15 cellular contexts compared by ENCODE assay signal in genomic region chr19:30253581-30253996, GRCh38.
DNase-seq lines count a peak whose midpoint lies in the region; ATAC-seq and TF ChIP-seq lines count a peak whose summit lies in the region.
"Had no signal": no experiment of that assay in that cellular context is flagged by ENCODE, and none has a peak within 500 bp of the region (broad histone marks: within the 10 kb centered on the region; RNA-seq: fewer than 3 reads in every experiment).

No MANE protein-coding gene starts in this region.

- peak; percentile 3 for DNase-seq in RWPE1 (ENCODE audit: low spot score)
- peak; percentile 18 for DNase-seq in hepatocyte (ENCODE audit: low spot score)
- no peak for DNase-seq in activated CD8-positive, alpha-beta memory T cell treated with anti-CD3 and anti-CD28 coated beads for 24 hours
- DNase-seq in NCI-H187 treated with DMSO at 0.1 percent for 48 hours (lab: John Stamatoyannopoulos, UW) = no peak
- DNase-seq: CD8-positive, alpha-beta memory T cell; GDM1; left ventricle myocardium inferior; NCI-H1436 treated with DMSO at 0.1 percent for 48 hours; right cardiac atrium; stimulated activated CD4-positive, alpha-beta T cell treated with anti-CD3 and anti-CD28 coated beads, Interleukin-2, amount 100 ng/mL, for 48 hours; trophoblast cell had no signal

- H3K4me2 ChIP-seq in hepatocyte = peak overlapping the region; percentile 3

- H3K36me3 ChIP-seq in HEK293 (ENCODE audit: control insufficient read depth in 2 of 2, insufficient read depth in 1 of 2, low read length in 2 of 2) (no peaks in the 10 kb centered on the region), hepatocyte (replicated peaks; ENCODE audit: insufficient read depth, low read depth) (no peaks in the 10 kb centered on the region), urinary bladder (ENCODE audit: insufficient read depth) (no peaks in the 10 kb centered on the region)
- H3K36me3 ChIP-seq: left ventricle myocardium inferior had no signal

- H3K4me1 ChIP-seq in HEK293 (ENCODE audit: control insufficient read depth, insufficient read depth, low read length) = peaks cover 25% of the 10 kb centered on the region
- H3K4me1 ChIP-seq in hepatocyte (ENCODE audit: insufficient read depth) = peaks cover 5% of the 10 kb centered on the region
- no peaks in the 10 kb centered on the region for H3K4me1 ChIP-seq in urinary bladder (ENCODE audit: insufficient read depth)

- POLR2A ChIA-PET in HEK293 (lab: Yijun Ruan, JAX) (interaction anchor here (0.8 kb wide), 1 partner anchor 121 kb away, joined by 3 read pairs; no protein-coding TSS in a partner anchor), RWPE1 (lab: Yijun Ruan, JAX; ENCODE audit: low non-redundant PET) (no interaction called here)

- no peak overlapping the region for H2AFZ ChIP-seq in hepatocyte

- H3K27ac ChIP-seq in HEK293 (ENCODE audit: extremely low read depth, low read depth, low read length) (no peak overlapping the region), RWPE1 (no peak overlapping the region), hepatocyte (no peak overlapping the region), urinary bladder (ENCODE audit: low read depth) (peak overlapping the region; percentile 32)
- H3K27ac ChIP-seq: epithelial cell of prostate, left ventricle myocardium inferior had no signal

- H3K4me3 ChIP-seq in HEK293 (ENCODE audit: low read depth, low read length) (no peak overlapping the region), hepatocyte (no peak overlapping the region), urinary bladder (ENCODE audit: low read depth, low read length) (peak overlapping the region; percentile 3)
- H3K4me3 ChIP-seq: left ventricle myocardium inferior had no signal

- WGBS in hepatocyte (ENCODE audit: low lambda C conversion rate, missing lambda C conversion rate) = 52% methylated on average over 15 of the region's 15 CpGs
- 48% methylated on average over 15 of the region's 15 CpGs for WGBS in urinary bladder

- ATAC-seq in GM19397 (IDR thresholded peaks at IDR 0.05; ENCODE audit: unreplicated experiment) = no peak
- ATAC-seq: right cardiac atrium had no signal

- no peaks in the 10 kb centered on the region for H3K9me3 ChIP-seq in HEK293 (ENCODE audit: control insufficient read depth, insufficient read depth, low read depth, low read length)
- H3K9me3 ChIP-seq in hepatocyte (ENCODE audit: low read depth) = no peaks in the 10 kb centered on the region
- H3K9me3 ChIP-seq: left ventricle myocardium inferior had no signal

- H3K27me3 ChIP-seq in hepatocyte = peaks cover 44% of the 10 kb centered on the region

- H3K9me2 ChIP-seq in hepatocyte (replicated peaks; ENCODE audit: insufficient read depth) = no peaks in the 10 kb centered on the region

- CTCF ChIA-PET in HEK293 (lab: Yijun Ruan, JAX) (interaction anchor here (0.7 to 1.2 kb wide), 2 partner anchors 17 to 655 kb away, joined by 3 read pairs; no protein-coding TSS in a partner anchor), RWPE1 (lab: Yijun Ruan, JAX) (no interaction called here)

- no peaks in the 10 kb centered on the region for H4K20me1 ChIP-seq in hepatocyte (ENCODE audit: insufficient read depth, poor library complexity, severe bottlenecking)

- TF ChIP-seq CTCF in HEK293 (tag by site-specific recombination; IDR thresholded peaks at IDR 0.05) (no peak), RWPE1 (conservative IDR thresholded peaks at IDR 0.05; ENCODE audit: low read depth) (no peak), hepatocyte (IDR thresholded peaks at IDR 0.05; ENCODE audit: poor library complexity) (no peak)

- peaks cover 5% of the 10 kb centered on the region for H3K79me2 ChIP-seq in hepatocyte

TF ChIP-seq in HEK293, 187 proteins besides CTCF, POLR2A, EP300 and RAD21 (continues in another document):
- peak; percentile 87 for TF ChIP-seq ZFHX2 (tag by site-specific recombination; conservative IDR thresholded peaks at IDR 0.05)
- peak; percentile 70 for TF ChIP-seq KLF8 (tag by site-specific recombination; IDR thresholded peaks at IDR 0.05)
- TF ChIP-seq ZNF16 (tag by site-specific recombination; IDR thresholded peaks at IDR 0.05; ENCODE audit: low read depth) = no peak
- TF ChIP-seq ZNF37A (tag by site-specific recombination; IDR thresholded peaks at IDR 0.05) = no peak
- TF ChIP-seq ZNF112 (tag by site-specific recombination; IDR thresholded peaks at IDR 0.05) = no peak
- no peak for TF ChIP-seq SETDB1 (IDR thresholded peaks at IDR 0.05; ENCODE audit: insufficient read length, low read length)
- no peak for TF ChIP-seq KLF10 (tag by site-specific recombination; IDR thresholded peaks at IDR 0.05)
- TF ChIP-seq, protein P1, sequence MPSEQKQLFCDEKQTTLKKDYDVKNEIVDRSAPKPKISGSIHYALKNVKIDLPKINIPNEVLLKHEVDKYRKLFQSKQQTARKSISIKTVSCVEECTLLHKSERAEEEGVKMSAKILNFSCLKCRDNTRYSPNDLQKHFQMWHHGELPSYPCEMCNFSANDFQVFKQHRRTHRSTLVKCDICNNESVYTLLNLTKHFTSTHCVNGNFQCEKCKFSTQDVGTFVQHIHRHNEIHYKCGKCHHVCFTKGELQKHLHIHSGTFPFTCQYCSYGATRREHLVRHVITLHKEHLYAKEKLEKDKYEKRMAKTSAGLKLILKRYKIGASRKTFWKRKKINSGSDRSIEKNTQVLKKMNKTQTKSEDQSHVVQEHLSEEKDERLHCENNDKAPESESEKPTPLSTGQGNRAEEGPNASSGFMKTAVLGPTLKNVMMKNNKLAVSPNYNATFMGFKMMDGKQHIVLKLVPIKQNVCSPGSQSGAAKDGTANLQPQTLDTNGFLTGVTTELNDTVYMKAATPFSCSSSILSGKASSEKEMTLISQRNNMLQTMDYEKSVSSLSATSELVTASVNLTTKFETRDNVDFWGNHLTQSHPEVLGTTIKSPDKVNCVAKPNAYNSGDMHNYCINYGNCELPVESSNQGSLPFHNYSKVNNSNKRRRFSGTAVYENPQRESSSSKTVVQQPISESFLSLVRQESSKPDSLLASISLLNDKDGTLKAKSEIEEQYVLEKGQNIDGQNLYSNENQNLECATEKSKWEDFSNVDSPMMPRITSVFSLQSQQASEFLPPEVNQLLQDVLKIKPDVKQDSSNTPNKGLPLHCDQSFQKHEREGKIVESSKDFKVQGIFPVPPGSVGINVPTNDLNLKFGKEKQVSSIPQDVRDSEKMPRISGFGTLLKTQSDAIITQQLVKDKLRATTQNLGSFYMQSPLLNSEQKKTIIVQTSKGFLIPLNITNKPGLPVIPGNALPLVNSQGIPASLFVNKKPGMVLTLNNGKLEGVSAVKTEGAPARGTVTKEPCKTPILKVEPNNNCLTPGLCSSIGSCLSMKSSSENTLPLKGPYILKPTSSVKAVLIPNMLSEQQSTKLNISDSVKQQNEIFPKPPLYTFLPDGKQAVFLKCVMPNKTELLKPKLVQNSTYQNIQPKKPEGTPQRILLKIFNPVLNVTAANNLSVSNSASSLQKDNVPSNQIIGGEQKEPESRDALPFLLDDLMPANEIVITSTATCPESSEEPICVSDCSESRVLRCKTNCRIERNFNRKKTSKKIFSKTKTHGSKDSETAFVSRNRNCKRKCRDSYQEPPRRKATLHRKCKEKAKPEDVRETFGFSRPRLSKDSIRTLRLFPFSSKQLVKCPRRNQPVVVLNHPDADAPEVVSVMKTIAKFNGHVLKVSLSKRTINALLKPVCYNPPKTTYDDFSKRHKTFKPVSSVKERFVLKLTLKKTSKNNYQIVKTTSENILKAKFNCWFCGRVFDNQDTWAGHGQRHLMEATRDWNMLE (tag by site-specific recombination; conservative IDR thresholded peaks at IDR 0.05; ENCODE audit: low read depth) = no peak; the same call in 1 of the 2 replicates
- no peak for TF ChIP-seq ZNF174 (tag by site-specific recombination; IDR thresholded peaks at IDR 0.05)
- TF ChIP-seq ZNF514 (tag by site-specific recombination; IDR thresholded peaks at IDR 0.05) = no peak
- TF ChIP-seq ZNF571 (tag by site-specific recombination; IDR thresholded peaks at IDR 0.05) = no peak
- no peak for TF ChIP-seq ZNF768 (tag by site-specific recombination; IDR thresholded peaks at IDR 0.05)
- TF ChIP-seq, protein P2, sequence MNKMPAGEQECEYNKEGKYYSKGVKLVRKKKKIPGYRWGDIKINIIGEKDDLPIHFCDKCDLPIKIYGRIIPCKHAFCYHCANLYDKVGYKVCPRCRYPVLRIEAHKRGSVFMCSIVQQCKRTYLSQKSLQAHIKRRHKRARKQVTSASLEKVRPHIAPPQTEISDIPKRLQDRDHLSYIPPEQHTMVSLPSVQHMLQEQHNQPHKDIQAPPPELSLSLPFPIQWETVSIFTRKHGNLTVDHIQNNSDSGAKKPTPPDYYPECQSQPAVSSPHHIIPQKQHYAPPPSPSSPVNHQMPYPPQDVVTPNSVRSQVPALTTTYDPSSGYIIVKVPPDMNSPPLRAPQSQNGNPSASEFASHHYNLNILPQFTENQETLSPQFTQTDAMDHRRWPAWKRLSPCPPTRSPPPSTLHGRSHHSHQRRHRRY (tag by site-specific recombination; IDR thresholded peaks at IDR 0.05) = no peak
- TF ChIP-seq, protein P3, sequence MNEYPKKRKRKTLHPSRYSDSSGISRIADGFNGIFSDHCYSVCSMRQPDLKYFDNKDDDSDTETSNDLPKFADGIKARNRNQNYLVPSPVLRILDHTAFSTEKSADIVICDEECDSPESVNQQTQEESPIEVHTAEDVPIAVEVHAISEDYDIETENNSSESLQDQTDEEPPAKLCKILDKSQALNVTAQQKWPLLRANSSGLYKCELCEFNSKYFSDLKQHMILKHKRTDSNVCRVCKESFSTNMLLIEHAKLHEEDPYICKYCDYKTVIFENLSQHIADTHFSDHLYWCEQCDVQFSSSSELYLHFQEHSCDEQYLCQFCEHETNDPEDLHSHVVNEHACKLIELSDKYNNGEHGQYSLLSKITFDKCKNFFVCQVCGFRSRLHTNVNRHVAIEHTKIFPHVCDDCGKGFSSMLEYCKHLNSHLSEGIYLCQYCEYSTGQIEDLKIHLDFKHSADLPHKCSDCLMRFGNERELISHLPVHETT (tag by site-specific recombination; IDR thresholded peaks at IDR 0.05) = 0 out of 2 replicates have a peak, but pooled peaks have one; percentile 45
- no peak for TF ChIP-seq ZNF501 (tag by site-specific recombination; IDR thresholded peaks at IDR 0.05)

Comparison
In these comparisons a context has a peak if more than half of its experiments do, and no peak if none do; other contexts are left out.
1. DNase-seq: peak in RWPE1 (single experiment) and hepatocyte (single experiment); none in activated CD8-positive, alpha-beta memory T cell treated with anti-CD3 and anti-CD28 coated beads for 24 hours (single experiment) and NCI-H187 treated with DMSO at 0.1 percent for 48 hours (single experiment).